ENCODE assay signal across 8 cellular contexts in the genomic region with DNA sequence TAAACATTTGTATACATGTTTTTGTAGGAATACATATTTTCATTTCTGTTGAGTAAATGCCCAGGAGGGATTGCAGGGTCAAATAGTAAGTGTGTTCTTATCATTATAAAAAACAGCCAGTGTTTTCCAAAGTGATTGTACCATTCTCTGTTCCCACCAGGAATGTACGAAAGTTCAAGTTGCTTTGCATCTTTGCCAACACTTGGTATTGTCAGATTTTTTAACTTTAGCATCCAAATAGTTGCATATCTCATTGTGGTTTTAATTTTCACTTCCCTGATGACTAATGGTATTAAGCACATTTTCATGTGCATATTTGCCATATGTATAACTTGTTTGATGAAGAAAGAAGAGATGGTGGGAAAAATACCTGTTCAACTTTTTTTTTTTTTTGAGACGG.
"Had no signal": no experiment of that assay in that cellular context is flagged by ENCODE, and none has a peak within 500 bp of the region (broad histone marks: within the 10 kb centered on the region; RNA-seq: fewer than 3 reads in every experiment).

No MANE protein-coding gene starts in this region.

- H3K4me3 ChIP-seq: GM23338 had no signal

- H3K9me3 Mint-ChIP-seq: GM23338 had no signal

- H3K4me2 ChIP-seq: GM23338 had no signal

- H3K4me3 Mint-ChIP-seq: GM23338, H9, IgD-negative memory B cell had no signal

- H3K27ac Mint-ChIP-seq: GM23338, H9, IgD-negative memory B cell had no signal

- ATAC-seq: GM23338 had no signal

- H3K4me1 Mint-ChIP-seq: GM23338, H9 had no signal

- DNase-seq: H9, HCEC 1CT, KBM-7 had no signal

- H2AFZ ChIP-seq: GM23338 had no signal

- H3K27me3 Mint-ChIP-seq: IgD-negative memory B cell had no signal

- FAIRE-seq: H1, H54, HTR-8/SVneo had no signal

- H3K36me3 Mint-ChIP-seq: IgD-negative memory B cell had no signal
